22 cellular contexts compared by ENCODE assay signal in the genomic region with DNA sequence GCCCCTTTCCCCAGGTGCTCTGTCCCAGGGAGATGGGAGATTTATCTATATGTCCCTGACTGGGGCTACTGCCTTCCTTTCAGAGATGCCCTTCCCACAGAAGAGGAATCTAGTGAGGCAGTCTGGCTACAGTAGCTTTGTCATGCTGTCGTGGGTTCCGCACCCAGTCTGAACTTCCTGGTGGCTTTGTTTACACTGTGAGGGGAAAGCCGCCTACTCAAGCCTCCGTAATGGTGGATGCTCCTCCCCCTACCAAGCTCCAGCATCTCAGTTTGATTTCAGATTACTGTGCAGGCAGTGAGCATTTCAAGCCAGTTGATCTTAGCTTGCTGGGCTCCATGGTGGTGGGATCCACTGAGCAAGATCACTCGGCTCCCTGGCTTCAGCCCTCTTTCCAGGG. TPM values are rescaled to one million over a fixed set of nuclear protein-coding genes. Genes with fewer than 3 reads are reported as not detected.
"Had no signal": no experiment of that assay in that cellular context is flagged by ENCODE, and none has a peak within 500 bp of the region (broad histone marks: within the 10 kb centered on the region; RNA-seq: fewer than 3 reads in every experiment).

No MANE protein-coding gene starts in this region.

- H3K27ac Mint-ChIP-seq: memory B cell had no signal

- H3K27me3 ChIP-seq: colonic mucosa, heart right ventricle, neutrophil, stomach had no signal

- H3K9me3 ChIP-seq: colonic mucosa, lower lobe of right lung, neutrophil, thoracic aorta, transverse colon had no signal

- H3K36me3 ChIP-seq: colonic mucosa, heart right ventricle, left ventricle myocardium inferior, lower lobe of right lung, neutrophil, stomach, thoracic aorta, transverse colon had no signal

- H3K4me3 ChIP-seq: colonic mucosa, heart right ventricle, left ventricle myocardium inferior, lower lobe of right lung, stomach, thoracic aorta, transverse colon had no signal

- DNase-seq: colonic mucosa; dermis blood vessel endothelial cell; foreskin melanocyte; heart right ventricle; hypothalamus; left cardiac atrium; left ventricle myocardium inferior; lower lobe of right lung; midbrain; naive B cell; posterior cingulate gyrus; small intestine; stimulated activated CD4-positive, alpha-beta T cell treated with anti-CD3 and anti-CD28 coated beads, Interleukin-12 subunit alpha, Interleukin-12 subunit beta, amount 100 ng/mL, for 4 hours; stimulated activated naive CD4-positive, alpha-beta T cell; stomach; substantia nigra; transverse colon had no signal

- ATAC-seq: heart right ventricle, left cardiac atrium, lower lobe of right lung had no signal

- H3K4me1 ChIP-seq: colonic mucosa, transverse colon had no signal

- H3K4me1 Mint-ChIP-seq: memory B cell, naive B cell had no signal

- H3K4me3 Mint-ChIP-seq: memory B cell, naive B cell, nephron had no signal

- H3K27ac ChIP-seq: colonic mucosa, heart right ventricle, left ventricle myocardium inferior, lower lobe of right lung, neutrophil, stomach, thoracic aorta, transverse colon had no signal

RNA-seq across cellular contexts. Expression of a gene that starts 35.4 kb away (rescaled TPM):
- total RNA-seq: heart right ventricle, left ventricle myocardium inferior, thoracic aorta had no signal
- polyA plus RNA-seq: keratinocyte had no signal
